In the genomic region with DNA sequence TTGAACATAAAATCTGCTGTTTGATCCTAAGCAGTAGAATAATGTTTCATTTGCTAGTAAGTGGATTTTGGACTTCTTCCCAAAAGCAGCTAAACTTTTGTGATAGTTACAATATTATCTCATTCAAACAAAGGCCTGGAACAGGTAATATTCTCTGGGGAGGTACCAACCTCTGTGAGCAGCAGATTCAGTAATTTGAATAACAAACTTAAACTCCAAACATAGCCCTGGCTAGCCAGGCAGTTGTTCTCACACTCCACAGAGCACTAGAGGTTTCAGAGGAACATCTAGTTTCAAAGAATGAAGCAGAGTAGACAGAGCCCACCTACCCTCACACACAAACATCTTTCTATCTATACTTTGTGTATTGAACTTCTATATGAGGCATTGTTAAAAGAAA, we compare ENCODE assay signal across 21 cellular contexts. TPM values are rescaled to one million over a fixed set of nuclear protein-coding genes. Genes with fewer than 3 reads are reported as not detected.
"Had no signal": no experiment of that assay in that cellular context is flagged by ENCODE, and none has a peak within 500 bp of the region (broad histone marks: within the 10 kb centered on the region; RNA-seq: fewer than 3 reads in every experiment).

No MANE protein-coding gene starts in this region.

- FAIRE-seq: RCC 7860 had no signal

- H3K4me1 ChIP-seq: SJSA1 had no signal

- H3K27me3 ChIP-seq: SJSA1 had no signal

- H3K4me3 ChIP-seq: SJSA1, SK-N-MC had no signal

- DNase-seq: IMR-90, Kasumi-1, KG1, MM.1S, NCI-H1092 treated with DMSO at 0.1 percent for 48 hours, NCI-H146, NCI-H1694 treated with DMSO at 0.1 percent for 48 hours, NCI-H1930, NCI-H2081, NCI-H2107, NCI-H2227 treated with DMSO at 0.1 percent for 48 hours, NCI-H524, NCI-H69, NCI-H774, Right ventricle myocardium superior, RPMI8226, SIG-M5 had no signal

- H3K27ac ChIP-seq: SJSA1, SK-N-MC had no signal

- H3K36me3 ChIP-seq: SJSA1 had no signal

- H3K9me3 ChIP-seq: SJSA1 had no signal

RNA-seq across cellular contexts. Expression of a gene that starts 40.9 kb away (rescaled TPM):
- total RNA-seq: HT-29, IMR-90, Right ventricle myocardium superior, SJSA1 had no signal
- polyA plus RNA-seq: IMR-90 had no signal
